Comparison of ENCODE assay signal across 8 cellular contexts in the genomic region with DNA sequence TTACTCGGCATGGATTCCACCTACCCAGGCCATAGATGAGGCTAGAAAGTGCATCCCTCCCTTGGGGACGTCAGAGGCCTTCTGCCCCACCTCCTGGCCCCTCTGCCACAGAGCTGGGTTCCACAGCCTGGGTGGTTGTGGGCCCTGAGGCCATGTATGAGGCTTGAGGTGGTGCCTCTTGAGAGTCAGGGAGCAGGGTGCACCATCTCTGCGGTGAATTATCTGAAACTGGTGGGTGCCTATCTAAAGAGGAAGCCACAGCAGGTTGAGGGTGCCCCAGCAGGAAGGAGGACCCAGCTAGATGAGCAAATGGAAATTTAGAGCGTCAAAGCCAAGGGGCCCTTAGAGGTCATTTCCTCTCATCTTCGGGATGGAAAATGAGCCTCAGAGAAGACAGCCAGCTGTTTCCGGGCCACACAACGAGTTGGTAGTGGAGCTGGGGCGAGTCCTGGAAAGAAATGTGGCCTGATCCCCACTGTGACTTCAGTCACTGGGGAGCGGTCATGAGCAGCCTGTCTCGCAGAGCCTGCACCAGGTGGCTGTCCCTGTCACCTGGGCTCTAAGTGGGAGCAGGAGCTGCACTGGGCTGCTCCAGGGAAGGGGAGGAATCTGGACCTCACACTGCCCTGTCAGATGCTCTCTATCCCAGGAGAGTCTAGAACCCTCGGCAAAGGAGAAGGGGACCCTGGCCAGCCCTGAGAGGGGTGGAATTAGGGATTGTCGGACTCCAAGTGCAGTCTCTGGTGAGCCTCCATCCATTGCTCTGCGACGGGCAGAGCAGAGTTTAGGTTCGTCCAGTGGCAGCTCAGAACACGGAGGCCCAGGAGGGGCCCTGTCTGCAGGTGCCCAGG. TPM values are rescaled to one million over a fixed set of nuclear protein-coding genes. Genes with fewer than 3 reads are reported as not detected.
A peak's percentile ranks its signal among the peaks of the same experiment; 100 is the strongest.
DNase-seq lines count a peak whose midpoint lies in the region; ATAC-seq and TF ChIP-seq lines count a peak whose summit lies in the region.

No MANE protein-coding gene starts in this region.

- H3K4me3 Mint-ChIP-seq in activated CD8-positive, alpha-beta memory T cell treated with anti-CD3 and anti-CD28 coated beads, Interleukin-2, amount 10 ng/mL, durations not matched to agents 7 days and 5 days: peak overlapping the region; percentile 34

- TF ChIP-seq POLR2A in gastroesophageal sphincter (IDR thresholded peaks at IDR 0.05): no peak

- H3K4me1 Mint-ChIP-seq in activated CD8-positive, alpha-beta memory T cell treated with anti-CD3 and anti-CD28 coated beads, Interleukin-2, amount 10 ng/mL, durations not matched to agents 7 days and 5 days: peaks cover 80% of the 10 kb centered on the region

- H3K27ac ChIP-seq in BLaER1 (peak overlapping the region; percentile 85), KOPT-K1 (ENCODE audit: low read depth, low read length, poor library complexity, severe bottlenecking) (peak overlapping the region; percentile 68), gastroesophageal sphincter (peak overlapping the region in 3 of 4 donors; percentile 9 to 59 (median 38))

- no peak for TF ChIP-seq CTCF in gastroesophageal sphincter (IDR thresholded peaks at IDR 0.05)

- peak overlapping the region; percentile 87 for H3K27ac Mint-ChIP-seq in activated CD8-positive, alpha-beta memory T cell treated with anti-CD3 and anti-CD28 coated beads, Interleukin-2, amount 10 ng/mL, durations not matched to agents 7 days and 5 days

- H3K27me3 ChIP-seq in BLaER1: no peaks in the 10 kb centered on the region
- H3K27me3 ChIP-seq in gastroesophageal sphincter: no peaks in the 10 kb centered on the region

- peak; percentile 33 for ATAC-seq in GM21390 (IDR thresholded peaks at IDR 0.05; ENCODE audit: unreplicated experiment)
- peak; percentile 72 for ATAC-seq in activated CD8-positive, alpha-beta memory T cell treated with anti-CD3 and anti-CD28 coated beads, Interleukin-2, amount 10 ng/mL, durations not matched to agents 7 days and 5 days
- peak; percentile 17 for ATAC-seq in gastroesophageal sphincter

- peak overlapping the region; percentile 63 for H3K9ac ChIP-seq in BLaER1

- no peaks in the 10 kb centered on the region for H3K9me3 Mint-ChIP-seq in activated CD8-positive, alpha-beta memory T cell treated with anti-CD3 and anti-CD28 coated beads, Interleukin-2, amount 10 ng/mL, durations not matched to agents 7 days and 5 days (ENCODE audit: low read depth)

- H3K4me2 ChIP-seq in BLaER1: peak overlapping the region; percentile 98

- peaks cover 2% of the 10 kb centered on the region for H3K27me3 Mint-ChIP-seq in activated CD8-positive, alpha-beta memory T cell treated with anti-CD3 and anti-CD28 coated beads, Interleukin-2, amount 10 ng/mL, durations not matched to agents 7 days and 5 days

- 28 to 45% methylated on average over 2 to 4 of the region's 16 CpGs for WGBS in gastroesophageal sphincter (ENCODE audit: low coverage in 1 of 2), 2 donors

- H3K4me3 ChIP-seq in BLaER1 (no peak overlapping the region), gastroesophageal sphincter (no peak overlapping the region)

- H3K36me3 Mint-ChIP-seq in activated CD8-positive, alpha-beta memory T cell treated with anti-CD3 and anti-CD28 coated beads, Interleukin-2, amount 10 ng/mL, durations not matched to agents 7 days and 5 days: peaks cover 2% of the 10 kb centered on the region

- DNase-seq in activated CD8-positive, alpha-beta memory T cell treated with anti-CD3 and anti-CD28 coated beads, Interleukin-2, amount 10 ng/mL, durations not matched to agents 7 days and 5 days: peak; percentile 93
- peak; percentile 70 to 73 for DNase-seq in stimulated activated CD4-positive, alpha-beta T cell treated with anti-CD3 and anti-CD28 coated beads, Interleukin-2, amount 100 ng/mL, for 24 hours
- DNase-seq in mesenteric fat pad (ENCODE audit: low spot score) (no peak), AG08396 (ENCODE audit: low spot score) (no peak)

- H3K4me1 ChIP-seq in BLaER1 (peaks cover 100% of the 10 kb centered on the region), gastroesophageal sphincter (peaks cover 0 to 65% (median 35%) of the 10 kb centered on the region in 3 donors)

- no peak for TF ChIP-seq EP300 in gastroesophageal sphincter (IDR thresholded peaks at IDR 0.05)

- H3K36me3 ChIP-seq in BLaER1: no peaks in the 10 kb centered on the region
- H3K36me3 ChIP-seq in KOPT-K1 (ENCODE audit: insufficient read depth, low read length): no peaks in the 10 kb centered on the region
- no peaks in the 10 kb centered on the region for H3K36me3 ChIP-seq in gastroesophageal sphincter

- CTCF ChIA-PET in activated CD8-positive, alpha-beta memory T cell treated with anti-CD3 and anti-CD28 coated beads, Interleukin-2, amount 10 ng/mL, durations not matched to agents 7 days and 5 days (lab: Charles Lee): interaction anchor here (0.9 to 2.9 kb wide), 13 partner anchors 7 to 110 kb away, joined by 3 to 25 read pairs (median 3); a partner anchor contains a TSS

- no peaks in the 10 kb centered on the region for H3K9me3 ChIP-seq in BLaER1
- peaks cover 5% of the 10 kb centered on the region for H3K9me3 ChIP-seq in KOPT-K1 (ENCODE audit: insufficient read depth, low read length, poor library complexity, severe bottlenecking)
- H3K9me3 ChIP-seq in gastroesophageal sphincter: no peaks in the 10 kb centered on the region

- H4K20me1 ChIP-seq in BLaER1: peaks cover 25% of the 10 kb centered on the region

RNA-seq across cellular contexts. Expression of a gene that starts 7.3 kb away (rescaled TPM):
- 10 to 100 TPM; 19.7 to 21.1 TPM for total RNA-seq in activated CD8-positive, alpha-beta memory T cell treated with anti-CD3 and anti-CD28 coated beads, Interleukin-2, amount 10 ng/mL, durations not matched to agents 7 days and 5 days
- 1 to 10 TPM; 1.9 to 5.7 (median 3.3) TPM for total RNA-seq in gastroesophageal sphincter
- 2.6 TPM for total RNA-seq in mesenteric fat pad

Comparison
In these comparisons a context has a peak if more than half of its experiments do, and no peak if none do; other contexts are left out.
1. ATAC-seq: peak in every context shown above with its lines; median percentile 72 in activated CD8-positive, alpha-beta memory T cell treated with anti-CD3 and anti-CD28 coated beads, Interleukin-2, amount 10 ng/mL, durations not matched to agents 7 days and 5 days; 33 in GM21390; 17 in gastroesophageal sphincter.
2. DNase-seq: peak in activated CD8-positive, alpha-beta memory T cell treated with anti-CD3 and anti-CD28 coated beads, Interleukin-2, amount 10 ng/mL, durations not matched to agents 7 days and 5 days (single experiment) and stimulated activated CD4-positive, alpha-beta T cell treated with anti-CD3 and anti-CD28 coated beads, Interleukin-2, amount 100 ng/mL, for 24 hours (2 of 2); none in mesenteric fat pad (single experiment) and AG08396 (single experiment).
3. Peak in every context shown above with its lines, with median percentiles within 50 percentile points of each other: H3K27ac ChIP-seq.